Comparison of ENCODE assay signal across 26 cellular contexts in genomic region chr21:45269861-45270260, GRCh38. TPM values are rescaled to one million over a fixed set of nuclear protein-coding genes. Genes with fewer than 3 reads are reported as not detected.
DNase-seq lines count a peak whose midpoint lies in the region; ATAC-seq, FAIRE-seq and TF ChIP-seq lines count a peak whose summit lies in the region.
"Had no signal": no experiment of that assay in that cellular context is flagged by ENCODE, and none has a peak within 500 bp of the region (broad histone marks: within the 10 kb centered on the region; RNA-seq: fewer than 3 reads in every experiment).

No MANE protein-coding gene starts in this region.

- in situ Hi-C loops in HepG2 (cut with HindIII; ENCODE audit: extremely low pct_ligation_motif_present, low pct_unique_long_range_greater_than_20kb): no loop called here

- H2AFZ ChIP-seq in HepG2 (ENCODE audit: low read length): no peak overlapping the region
- H2AFZ ChIP-seq: parathyroid adenoma had no signal

- no peak for TF ChIP-seq CTCF in right lobe of liver (IDR thresholded peaks at IDR 0.05)
- no peak for TF ChIP-seq CTCF in HepG2 (CRISPR knock-in tag; IDR thresholded peaks at IDR 0.05)
- no peak for TF ChIP-seq CTCF in ovary (IDR thresholded peaks at IDR 0.05)
- no peak for TF ChIP-seq CTCF in foreskin keratinocyte (conservative IDR thresholded peaks at IDR 0.05)

- no peaks in the 10 kb centered on the region; the same call in 1 of the 2 replicates for H4K20me1 ChIP-seq in HepG2 (ENCODE audit: insufficient read depth, low read length)

- no peak for TF ChIP-seq POLR2A in right lobe of liver (IDR thresholded peaks at IDR 0.05)
- TF ChIP-seq POLR2A in HepG2 (IDR thresholded peaks at IDR 0.05; ENCODE audit: insufficient read depth in 1 of 2, low read depth in 2 of 2, low read length in 2 of 2): no peak
- TF ChIP-seq POLR2A in ovary (IDR thresholded peaks at IDR 0.05): no peak

- TF ChIP-seq EP300 in HepG2 (IDR thresholded peaks at IDR 0.05; ENCODE audit: low read depth in 2 of 2, low read length in 2 of 2) (no peak), HepG2 (CRISPR knock-in tag; IDR thresholded peaks at IDR 0.05; ENCODE audit: borderline replicate concordance) (no peak), ovary (IDR thresholded peaks at IDR 0.05) (no peak)

- no peak overlapping the region for H3K9ac ChIP-seq in HepG2 (ENCODE audit: insufficient read depth, low read depth, low read length)
- H3K9ac ChIP-seq: parathyroid adenoma had no signal

- FAIRE-seq in HepG2 (lab: Jason Lieb, UNC): no peak
- FAIRE-seq: bronchial epithelial cell, colon, G401.6 had no signal

- peaks cover 0 to 6% (median 0%) of the 10 kb centered on the region in 4 donors for H3K9me3 ChIP-seq in right lobe of liver
- peaks cover 10% of the 10 kb centered on the region; the same call in 1 of the 2 replicates for H3K9me3 ChIP-seq in HepG2 (ENCODE audit: low read length)
- H3K9me3 ChIP-seq in ovary: peaks cover 0 to 2% of the 10 kb centered on the region in 2 donors

- H3K4me3 ChIP-seq in right lobe of liver (no peak overlapping the region), HepG2 (replicated peaks in 1 of 3; ENCODE audit: insufficient read depth in 1 of 3, low read depth in 2 of 3, low read length in 3 of 3) (no peak overlapping the region), ovary (no peak overlapping the region)

- H3K27ac ChIP-seq in right lobe of liver (no peak overlapping the region), HepG2 (ENCODE audit: extremely low read length, insufficient read depth, low read length) (no peak overlapping the region), ovary (no peak overlapping the region), foreskin keratinocyte (no peak overlapping the region)
- H3K27ac ChIP-seq: parathyroid adenoma had no signal

- DNase-seq in right lobe of liver (peak in 2 of 3 donors; percentile 23 to 44), HepG2 (ENCODE audit: low spot score) (no peak), ovary (peak in 4 of 5 donors; percentile 6 to 20 (median 14)), SKM-1 (lab: John Stamatoyannopoulos, UW; ENCODE audit: unreplicated experiment) (no peak), foreskin keratinocyte (no peak)
- DNase-seq in activated CD8-positive, alpha-beta memory T cell treated with anti-CD3 and anti-CD28 coated beads, Interleukin-2, amount 50 U/mL, for 48 hours: peak; percentile 29
- DNase-seq: activated CD8-positive, alpha-beta T cell treated with anti-CD3 and anti-CD28 coated beads, Interleukin-2, amount 10 ng/mL, durations not matched to agents 7 days and 5 days; activated T-cell treated with anti-CD3 and anti-CD28 coated beads, Interleukin-2, amount 50 U/mL, for 72 hours; C1 segment of cervical spinal cord; effector CD8-positive, alpha-beta T cell; erythroblast; immature natural killer cell; mesenchymal stem cell; MM.1S; NCI-H1930; NCI-H2227 treated with DMSO at 0.1 percent for 48 hours; NCI-H526; NK-92 treated with Interleukin-12 subunit alpha and Interleukin-12 subunit beta, amount 100 ng/mL, for 24 hours; stimulated activated CD4-positive, alpha-beta T cell treated with anti-CD3 and anti-CD28 coated beads, Interleukin-2, amount 100 ng/mL, for 48 hours; trophoblast cell had no signal

- WGBS in right lobe of liver (ENCODE audit: insufficient coverage, low coverage, low lambda C conversion rate, missing lambda C conversion rate): 82% methylated on average over 3 of the region's 13 CpGs
- WGBS in HepG2 (ENCODE audit: low lambda C conversion rate): over 99% methylated on average over 13 of the region's 13 CpGs
- 93 to 96% (median 93%) methylated on average over 13 of the region's 13 CpGs for WGBS in ovary, 3 donors

- H3K4me1 ChIP-seq in right lobe of liver (no peaks in the 10 kb centered on the region), HepG2 (ENCODE audit: insufficient read depth, low read length) (no peaks in the 10 kb centered on the region), ovary (ENCODE audit: insufficient read depth) (no peaks in the 10 kb centered on the region), foreskin keratinocyte (no peaks in the 10 kb centered on the region)
- H3K4me1 ChIP-seq: Caco-2, parathyroid adenoma had no signal

- no TSS peak for BruUV-seq in HepG2 (replicated peaks; lab: Mats Ljungman, UMichigan)

- POLR2A ChIA-PET in HepG2 (lab: Yijun Ruan, JAX): no interaction called here

- no peaks in the 10 kb centered on the region for H3K27me3 ChIP-seq in right lobe of liver
- no peaks in the 10 kb centered on the region for H3K27me3 ChIP-seq in HepG2 (ENCODE audit: control insufficient read depth in 1 of 2, insufficient read depth in 2 of 2, low read length in 2 of 2)
- H3K27me3 ChIP-seq in ovary: no peaks in the 10 kb centered on the region
- no peaks in the 10 kb centered on the region for H3K27me3 ChIP-seq in foreskin keratinocyte

- peaks cover 0 to 39% (median 15%) of the 10 kb centered on the region in 4 donors for H3K36me3 ChIP-seq in right lobe of liver
- H3K36me3 ChIP-seq in HepG2 (replicated peaks in 1 of 2; ENCODE audit: control insufficient read depth in 1 of 2, insufficient read depth in 2 of 2, low read length in 2 of 2): peaks cover 14 to 65% of the 10 kb centered on the region in 2 experiments
- no peaks in the 10 kb centered on the region for H3K36me3 ChIP-seq in ovary

- H3K4me2 ChIP-seq in HepG2 (ENCODE audit: low read depth, low read length): no peak overlapping the region

- ATAC-seq in right lobe of liver (no peak), HepG2 (no peak), HG02571 (IDR thresholded peaks at IDR 0.05; ENCODE audit: unreplicated experiment) (no peak), foreskin keratinocyte (no peak)
- ATAC-seq: activated CD8-positive, alpha-beta T cell treated with anti-CD3 and anti-CD28 coated beads, Interleukin-2, amount 10 ng/mL, durations not matched to agents 7 days and 5 days; activated T-cell treated with anti-CD3 and anti-CD28 coated beads, Interleukin-2, amount 50 U/mL, for 72 hours had no signal

- no peak for TF ChIP-seq RAD21 in HepG2 (CRISPR knock-in tag; IDR thresholded peaks at IDR 0.05)

- intact Hi-C loops in right lobe of liver (cut with DNase I) (loop anchor here in 1 of 2 donors (10.0 kb wide), 1 partner anchor 125 kb away; no protein-coding TSS in a partner anchor), HepG2 (cut with micrococcal nuclease; ENCODE audit: unreplicated experiment) (loop anchor here (5.0 kb wide), 1 partner anchor 128 kb away; no protein-coding TSS in a partner anchor), ovary (cut with DNase I) (loop anchor here in 1 of 4 donors (10.0 kb wide), 1 partner anchor 935 kb away; the partner anchor contains the start of gene CFAP410)

- CTCF ChIA-PET in HepG2 (lab: Yijun Ruan, JAX; ENCODE audit: low intra/inter-chr PET ratio, low total read pairs): interaction anchor here (1.4 kb wide), 1 partner anchor 130 kb away, joined by 7 read pairs; no protein-coding TSS in a partner anchor

- H3K79me2 ChIP-seq in HepG2 (ENCODE audit: insufficient read depth, low read length): no peaks in the 10 kb centered on the region

TF ChIP-seq in HepG2, 621 proteins besides CTCF, POLR2A, EP300 and RAD21 (continues in another document):
- no peak for TF ChIP-seq BCL6 (CRISPR knock-in tag; IDR thresholded peaks at IDR 0.05)
- no peak for TF ChIP-seq ZSCAN30 (CRISPR knock-in tag; IDR thresholded peaks at IDR 0.05)
- TF ChIP-seq REL (CRISPR knock-in tag; conservative IDR thresholded peaks at IDR 0.05): no peak
- TF ChIP-seq SPEN (CRISPR knock-in tag; IDR thresholded peaks at IDR 0.05; ENCODE audit: low read depth): no peak
- TF ChIP-seq PBX3 (CRISPR knock-in tag; IDR thresholded peaks at IDR 0.05; ENCODE audit: borderline replicate concordance): no peak
- TF ChIP-seq ZNF792 (CRISPR knock-in tag; IDR thresholded peaks at IDR 0.05): no peak
- TF ChIP-seq TP53 (CRISPR knock-in tag; conservative IDR thresholded peaks at IDR 0.05): no peak
- TF ChIP-seq KAT7 (CRISPR knock-in tag; IDR thresholded peaks at IDR 0.05; ENCODE audit: borderline replicate concordance): no peak
- TF ChIP-seq ZNF317 (CRISPR knock-in tag; IDR thresholded peaks at IDR 0.05): no peak
- TF ChIP-seq ZNF589 (CRISPR knock-in tag; conservative IDR thresholded peaks at IDR 0.05): no peak

RNA-seq across cellular contexts. Expression of gene POFUT2, which starts 17.8 kb away (rescaled TPM):
- total RNA-seq in right lobe of liver (10 to 100 TPM; 10.5 to 22.0 (median 13.7) TPM), HepG2 (2016; rRNA removed; fragmentation: Illumina TruSeq; extraction: Trizol) (9.8 and 24.0 TPM in 2 replicates), ovary (10 to 100 TPM; 26.2 to 48.2 (median 40.1) TPM), foreskin keratinocyte (15.6 and 18.3 TPM in 2 replicates)
- 2.9 and 4.1 TPM in 2 replicates for total RNA-seq in HepG2 (2016; cell fraction: cytosol; rRNA removed; fragmentation: Illumina TruSeq; extraction: Trizol; ENCODE audit: low read depth)
- 8.5 and 20.1 TPM in 2 replicates for total RNA-seq in HepG2 (2016; cell fraction: insoluble cytoplasmic fraction; rRNA removed; fragmentation: Illumina TruSeq; extraction: Trizol)
- 7.7 and 7.9 TPM in 2 replicates for total RNA-seq in HepG2 (2016; cell fraction: membrane; rRNA removed; fragmentation: Illumina TruSeq; extraction: Trizol)
- 29.0 and 30.4 TPM in 2 replicates for total RNA-seq in HepG2 (2016; cell fraction: nucleus; rRNA removed; fragmentation: Illumina TruSeq; extraction: Trizol)
- polyA plus RNA-seq in HepG2 (2011; rRNA removed) (21.7 and 22.8 TPM in 2 replicates), ovary (10 to 100 TPM; 25.7 to 52.9 TPM), foreskin keratinocyte (12.2 and 13.3 TPM in 2 replicates)
- polyA plus RNA-seq in HepG2 (2011; cell fraction: cytosol; rRNA removed): 14.9 and 16.0 TPM in 2 replicates
- 67.0 and 84.3 TPM in 2 replicates for polyA plus RNA-seq in HepG2 (2011; cell fraction: nucleus; rRNA removed)
- 25.3 and 34.5 TPM in 2 replicates for polyA plus RNA-seq in HepG2 (2012)
- polyA plus RNA-seq in HepG2 (2016; cell fraction: cytosol; fragmentation: Illumina TruSeq; extraction: Trizol; ENCODE audit: low read depth): 3.3 and 3.7 TPM in 2 replicates
- 7.8 and 10.0 TPM in 2 replicates for polyA plus RNA-seq in HepG2 (2016; cell fraction: insoluble cytoplasmic fraction; fragmentation: Illumina TruSeq; extraction: Trizol; ENCODE audit: low read depth)
- polyA plus RNA-seq in HepG2 (2016; cell fraction: membrane; fragmentation: Illumina TruSeq; extraction: Trizol; ENCODE audit: low read depth): 6.3 and 6.9 TPM in 2 replicates
- 66.5 TPM in 2 replicates for polyA plus RNA-seq in HepG2 (2016; cell fraction: nucleus; fragmentation: Illumina TruSeq; extraction: Trizol; ENCODE audit: insufficient read depth, low read depth)
- polyA minus RNA-seq in HepG2 (2011; rRNA and poly(A)+ RNA removed; ENCODE audit: low replicate concordance): 10.4 and 14.1 TPM in 2 replicates
- polyA minus RNA-seq in HepG2 (2011; cell fraction: cytosol; rRNA and poly(A)+ RNA removed): 8.6 and 9.1 TPM in 2 replicates
- polyA minus RNA-seq in HepG2 (2011; cell fraction: nucleus; rRNA and poly(A)+ RNA removed): 22.9 and 23.1 TPM in 2 replicates

Comparison
In these comparisons a context has a peak if more than half of its experiments do, and no peak if none do; other contexts are left out.
1. DNase-seq: peak in right lobe of liver (2 of 3), activated CD8-positive, alpha-beta memory T cell treated with anti-CD3 and anti-CD28 coated beads, Interleukin-2, amount 50 U/mL, for 48 hours (single experiment) and ovary (4 of 5); none in HepG2 (single experiment), SKM-1 (single experiment) and foreskin keratinocyte (0 of 2).